ENCODE assay signal across 23 cellular contexts in genomic region chr22:36404436-36404835, GRCh38. TPM values are rescaled to one million over a fixed set of nuclear protein-coding genes. Genes with fewer than 3 reads are reported as not detected.
DNase-seq lines count a peak whose midpoint lies in the region; ATAC-seq, FAIRE-seq and TF ChIP-seq lines count a peak whose summit lies in the region.
"Had no signal": no experiment of that assay in that cellular context is flagged by ENCODE, and none has a peak within 500 bp of the region (broad histone marks: within the 10 kb centered on the region; RNA-seq: fewer than 3 reads in every experiment).

No MANE protein-coding gene starts in this region.

- peak overlapping the region; percentile 97 for H3K27ac Mint-ChIP-seq in activated CD4-positive, alpha-beta T cell treated with anti-CD3 and anti-CD28 coated beads, Interleukin-2, amount 10 ng/mL, durations not matched to agents 7 days and 5 days
- peak overlapping the region; percentile 89 to 97 (median 93) for H3K27ac Mint-ChIP-seq in immature natural killer cell
- H3K27ac Mint-ChIP-seq in stimulated activated naive B cell treated with anti-CD40 and anti-IgM and Interleukin-4, amounts not matched to agents 10 μg/mL and 1 μg/mL and 100 μg/mL, for 72 hours = peak overlapping the region; percentile 84
- H3K27ac Mint-ChIP-seq: HFFc6 had no signal

- peak overlapping the region; percentile 22 for H3K4me3 Mint-ChIP-seq in activated CD4-positive, alpha-beta T cell treated with anti-CD3 and anti-CD28 coated beads, Interleukin-2, amount 10 ng/mL, durations not matched to agents 7 days and 5 days
- H3K4me3 Mint-ChIP-seq in immature natural killer cell = peak overlapping the region in 3 of 5 donors; percentile 49 to 68 (median 53)
- H3K4me3 Mint-ChIP-seq in stimulated activated naive B cell treated with anti-CD40 and anti-IgM and Interleukin-4, amounts not matched to agents 10 μg/mL and 1 μg/mL and 100 μg/mL, for 72 hours = no peak overlapping the region
- H3K4me3 Mint-ChIP-seq: HFFc6 had no signal

- H2AFZ ChIP-seq in Loucy (ENCODE audit: low read length) = no peak overlapping the region
- H2AFZ ChIP-seq: hepatocyte had no signal

- H3F3A ChIP-seq in Loucy (ENCODE audit: low read depth) = peaks cover 8% of the 10 kb centered on the region

- ATAC-seq in stimulated activated naive B cell treated with anti-CD40 and anti-IgM and Interleukin-4, amounts not matched to agents 10 μg/mL and 1 μg/mL and 100 μg/mL, for 72 hours (replicated peaks) = no peak
- ATAC-seq: foreskin keratinocyte had no signal

- POLR2A ChIA-PET in activated CD4-positive, alpha-beta T cell treated with anti-CD3 and anti-CD28 coated beads, Interleukin-2, amount 10 ng/mL, durations not matched to agents 7 days and 5 days (lab: Charles Lee) = interaction anchor here (1.0 kb wide), 1 partner anchor 31 kb away, joined by 4 read pairs; no protein-coding TSS in a partner anchor

- H3K27me3 Mint-ChIP-seq in activated CD4-positive, alpha-beta T cell treated with anti-CD3 and anti-CD28 coated beads, Interleukin-2, amount 10 ng/mL, durations not matched to agents 7 days and 5 days = no peaks in the 10 kb centered on the region
- peaks cover 0 to 3% (median 3%) of the 10 kb centered on the region in 3 donors for H3K27me3 Mint-ChIP-seq in immature natural killer cell (ENCODE audit: low read depth in 3 of 3)
- H3K27me3 Mint-ChIP-seq in stimulated activated naive B cell treated with anti-CD40 and anti-IgM and Interleukin-4, amounts not matched to agents 10 μg/mL and 1 μg/mL and 100 μg/mL, for 72 hours = no peaks in the 10 kb centered on the region

- no peaks in the 10 kb centered on the region for H3K79me2 ChIP-seq in Loucy (ENCODE audit: insufficient read depth, low read length)
- H3K79me2 ChIP-seq: hepatocyte had no signal

- H4K20me1 ChIP-seq in Loucy (ENCODE audit: insufficient read depth, low read length, poor library complexity, severe bottlenecking) = no peaks in the 10 kb centered on the region

- no peak for DNase-seq in activated CD4-positive, alpha-beta T cell treated with anti-CD3 and anti-CD28 coated beads, Interleukin-2, amount 10 ng/mL, durations not matched to agents 7 days and 5 days
- DNase-seq in activated CD4-positive, alpha-beta T cell treated with anti-CD3 and anti-CD28 coated beads for 1 hour = no peak
- DNase-seq in immature natural killer cell = no peak
- no peak for DNase-seq in stimulated activated naive B cell treated with anti-CD40 and anti-IgM and Interleukin-4, amounts not matched to agents 10 μg/mL and 1 μg/mL and 100 μg/mL, for 72 hours
- DNase-seq in NCI-H1930 (lab: John Stamatoyannopoulos, UW) = no peak
- no peak for DNase-seq in GM19239 (ENCODE audit: insufficient read length, low spot score)
- no peak for DNase-seq in NCI-H2196 (lab: John Stamatoyannopoulos, UW; ENCODE audit: unreplicated experiment)
- DNase-seq: C1 segment of cervical spinal cord; dermis blood vessel endothelial cell; foreskin keratinocyte; HFFc6; KBM-7; NCI-H2029 treated with DMSO at 0.1 percent for 48 hours; NCI-H446; sigmoid colon; stimulated activated naive CD8-positive, alpha-beta T cell treated with anti-CD3 and anti-CD28 coated beads, Interleukin-15, Interleukin-2, amounts not matched to agents 100 U/mL and 50 U/mL, for 24 hours; transverse colon; WERI-Rb-1 had no signal

- H3K9me2 ChIP-seq in Loucy (replicated peaks; ENCODE audit: low read depth, low read length) = no peaks in the 10 kb centered on the region

- CTCF ChIA-PET in activated CD4-positive, alpha-beta T cell treated with anti-CD3 and anti-CD28 coated beads, Interleukin-2, amount 10 ng/mL, durations not matched to agents 7 days and 5 days (lab: Charles Lee) = interaction anchor here (1.0 to 1.9 kb wide), 5 partner anchors 13 to 38 kb away, joined by 3 to 5 read pairs (median 3); no protein-coding TSS in a partner anchor

- H3K4me1 ChIP-seq in Loucy (ENCODE audit: insufficient read depth, low read length, poor library complexity, severe bottlenecking) = peaks cover 46% of the 10 kb centered on the region
- H3K4me1 ChIP-seq: sigmoid colon had no signal

- no peak for TF ChIP-seq CTCF in Loucy (conservative IDR thresholded peaks at IDR 0.05; ENCODE audit: low read length)

- no peak overlapping the region for H3K9ac ChIP-seq in Loucy (ENCODE audit: low read depth, low read length, poor library complexity, severe bottlenecking)

- H3K4me3 ChIP-seq in Loucy (ENCODE audit: low read length, poor library complexity, severe bottlenecking) = no peak overlapping the region
- H3K4me3 ChIP-seq: hepatocyte, sigmoid colon, transverse colon had no signal

- H3K36me3 ChIP-seq in Loucy (ENCODE audit: insufficient read depth, low read length) = no peaks in the 10 kb centered on the region
- H3K36me3 ChIP-seq: transverse colon, WERI-Rb-1 had no signal

- H3K4me1 Mint-ChIP-seq in activated CD4-positive, alpha-beta T cell treated with anti-CD3 and anti-CD28 coated beads, Interleukin-2, amount 10 ng/mL, durations not matched to agents 7 days and 5 days = peaks cover 57% of the 10 kb centered on the region
- peaks cover 44 to 51% of the 10 kb centered on the region in 2 donors for H3K4me1 Mint-ChIP-seq in immature natural killer cell
- H3K4me1 Mint-ChIP-seq in stimulated activated naive B cell treated with anti-CD40 and anti-IgM and Interleukin-4, amounts not matched to agents 10 μg/mL and 1 μg/mL and 100 μg/mL, for 72 hours = peaks cover 26 to 54% of the 10 kb centered on the region in 2 donors

- H3K9me3 ChIP-seq in Loucy (ENCODE audit: insufficient read depth, low read depth, low read length) = no peaks in the 10 kb centered on the region
- H3K9me3 ChIP-seq: sigmoid colon, transverse colon had no signal

- H3K4me2 ChIP-seq in Loucy (ENCODE audit: low read depth, low read length, poor library complexity, severe bottlenecking) = peak overlapping the region; percentile 69
- H3K4me2 ChIP-seq: hepatocyte had no signal

- FAIRE-seq in GM19239 (lab: Jason Lieb, UNC) = no peak
- FAIRE-seq: A204.1, keratinocyte had no signal

- H3K9me3 Mint-ChIP-seq in activated CD4-positive, alpha-beta T cell treated with anti-CD3 and anti-CD28 coated beads, Interleukin-2, amount 10 ng/mL, durations not matched to agents 7 days and 5 days = no peaks in the 10 kb centered on the region
- no peaks in the 10 kb centered on the region for H3K9me3 Mint-ChIP-seq in immature natural killer cell
- no peaks in the 10 kb centered on the region for H3K9me3 Mint-ChIP-seq in stimulated activated naive B cell treated with anti-CD40 and anti-IgM and Interleukin-4, amounts not matched to agents 10 μg/mL and 1 μg/mL and 100 μg/mL, for 72 hours
- H3K9me3 Mint-ChIP-seq: activated T-helper 2 cell treated with anti-CD3 and anti-CD28 coated beads, Interferon-gamma antibody, Interleukin-2, Interleukin-4, amounts not matched to agents 10 μg/mL and 5 μg/mL and 100 μg/mL, durations not matched to agents 14 hours and 24 hours and 36 hours; HFFc6 had no signal

- peaks cover 3% of the 10 kb centered on the region for H3K36me3 Mint-ChIP-seq in activated CD4-positive, alpha-beta T cell treated with anti-CD3 and anti-CD28 coated beads, Interleukin-2, amount 10 ng/mL, durations not matched to agents 7 days and 5 days (ENCODE audit: low read depth)
- no peaks in the 10 kb centered on the region for H3K36me3 Mint-ChIP-seq in immature natural killer cell
- H3K36me3 Mint-ChIP-seq in stimulated activated naive B cell treated with anti-CD40 and anti-IgM and Interleukin-4, amounts not matched to agents 10 μg/mL and 1 μg/mL and 100 μg/mL, for 72 hours = no peaks in the 10 kb centered on the region

- no peaks in the 10 kb centered on the region for H3K27me3 ChIP-seq in Loucy (ENCODE audit: insufficient read depth, low read length, poor library complexity, severe bottlenecking)
- H3K27me3 ChIP-seq: foreskin keratinocyte, hepatocyte, sigmoid colon, transverse colon had no signal

RNA-seq across cellular contexts. Expression of gene MYH9, which starts 16.7 kb away (rescaled TPM):
- 1,000 to 10,000 TPM in 1 of 2 experiments, 100 to 1,000 TPM in 1; 881 to 1,009 TPM for total RNA-seq in activated CD4-positive, alpha-beta T cell treated with anti-CD3 and anti-CD28 coated beads, Interleukin-2, amount 10 ng/mL, durations not matched to agents 7 days and 5 days
- polyA plus RNA-seq in immature natural killer cell = 100 to 1,000 TPM in 1 of 3 donors, 10 to 100 TPM in 1, 1 to 10 TPM in 1; 8.7 to 355 (median 40.2) TPM

Comparison
In these comparisons a context has a peak if more than half of its experiments do, and no peak if none do; other contexts are left out.
1. H3K4me3 Mint-ChIP-seq: peak in activated CD4-positive, alpha-beta T cell treated with anti-CD3 and anti-CD28 coated beads, Interleukin-2, amount 10 ng/mL, durations not matched to agents 7 days and 5 days (single experiment) and immature natural killer cell (3 of 5); none in stimulated activated naive B cell treated with anti-CD40 and anti-IgM and Interleukin-4, amounts not matched to agents 10 μg/mL and 1 μg/mL and 100 μg/mL, for 72 hours (0 of 2).
2. Peak in every context shown above with its lines, with median percentiles within 50 percentile points of each other: H3K27ac Mint-ChIP-seq.